ENCODE assay signal across 18 cellular contexts in the genomic region with DNA sequence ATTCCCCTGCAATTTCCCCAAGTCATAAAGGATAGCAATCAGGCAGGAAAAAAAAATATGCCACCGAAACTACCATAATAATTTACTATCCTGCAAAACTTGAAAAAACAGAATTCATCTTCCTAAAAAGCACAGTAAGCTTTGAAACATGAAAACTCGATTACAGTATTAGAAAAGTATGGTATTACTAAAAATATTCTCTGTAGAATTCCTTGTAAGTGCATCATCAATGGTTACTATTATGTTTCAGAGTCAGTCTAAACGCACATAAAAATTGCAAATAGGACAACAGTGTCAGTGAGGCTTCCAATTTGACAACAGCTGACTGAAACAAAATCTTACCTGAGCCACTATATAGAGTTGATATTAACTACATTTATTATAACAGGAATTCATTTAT. TPM values are rescaled to one million over a fixed set of nuclear protein-coding genes. Genes with fewer than 3 reads are reported as not detected.
DNase-seq lines count a peak whose midpoint lies in the region; ATAC-seq, FAIRE-seq and TF ChIP-seq lines count a peak whose summit lies in the region.
"Had no signal": no experiment of that assay in that cellular context is flagged by ENCODE, and none has a peak within 500 bp of the region (broad histone marks: within the 10 kb centered on the region; RNA-seq: fewer than 3 reads in every experiment).

No MANE protein-coding gene starts in this region.

- no peak overlapping the region for H2AFZ ChIP-seq in GM12878 (ENCODE audit: control insufficient read depth, low read depth, low read length)

- H3K4me1 ChIP-seq in GM12878 (ENCODE audit: control insufficient read depth, insufficient read depth, low read length): peaks cover 18% of the 10 kb centered on the region
- peaks cover 21% of the 10 kb centered on the region for H3K4me1 ChIP-seq in CD8-positive, alpha-beta memory T cell (ENCODE audit: insufficient read depth, low read length)

- in situ Hi-C loops in GM12878 (cut with MboI): no loop called here

- 77% methylated on average over 3 of the region's 3 CpGs for WGBS in GM12878 (ENCODE audit: insufficient coverage, insufficient replicate concordance, low lambda C conversion rate, missing lambda C conversion rate)

- peak overlapping the region; percentile 48 for H3K27ac Mint-ChIP-seq in activated naive CD4-positive, alpha-beta T cell treated with anti-CD3 and anti-CD28 coated beads, Interleukin-2, amount 50 U/mL, for 24 hours
- H3K27ac Mint-ChIP-seq in memory B cell: peak overlapping the region; percentile 51
- H3K27ac Mint-ChIP-seq in CD8-positive, alpha-beta memory T cell: peak overlapping the region in 4 of 8 donors; percentile 40 to 89 (median 80)
- H3K27ac Mint-ChIP-seq: activated naive CD4-positive, alpha-beta T cell treated with anti-CD3 and anti-CD28 coated beads, Interleukin-2, amount 10 ng/mL, durations not matched to agents 7 days and 5 days had no signal

- H3K36me3 Mint-ChIP-seq in activated naive CD4-positive, alpha-beta T cell treated with anti-CD3 and anti-CD28 coated beads, Interleukin-2, amount 50 U/mL, for 24 hours: peaks cover 21% of the 10 kb centered on the region
- H3K36me3 Mint-ChIP-seq in memory B cell: peaks cover 4% of the 10 kb centered on the region
- H3K36me3 Mint-ChIP-seq in CD8-positive, alpha-beta memory T cell: peaks cover 0 to 5% (median 5%) of the 10 kb centered on the region in 3 donors

- TF ChIP-seq POLR2A in GM12878 (IDR thresholded peaks at IDR 0.05; ENCODE audit: low read depth, low read length): no peak

- H3K27ac ChIP-seq in GM12878 (ENCODE audit: control insufficient read depth, insufficient read depth): peak overlapping the region; percentile 40
- no peak overlapping the region for H3K27ac ChIP-seq in CD8-positive, alpha-beta memory T cell (ENCODE audit: low read depth, low read length)
- H3K27ac ChIP-seq: psoas muscle, WERI-Rb-1 had no signal

- H3K4me1 Mint-ChIP-seq in activated naive CD4-positive, alpha-beta T cell treated with anti-CD3 and anti-CD28 coated beads, Interleukin-2, amount 50 U/mL, for 24 hours: peaks cover 74% of the 10 kb centered on the region
- peaks cover 29% of the 10 kb centered on the region for H3K4me1 Mint-ChIP-seq in memory B cell
- peaks cover 61 to 87% (median 70%) of the 10 kb centered on the region in 3 donors for H3K4me1 Mint-ChIP-seq in CD8-positive, alpha-beta memory T cell

- no peak overlapping the region for H3K9ac ChIP-seq in GM12878 (ENCODE audit: control insufficient read depth, insufficient read depth, low read length)

- RAD21 ChIA-PET in GM12878 (lab: Charles Lee; ENCODE audit: unreplicated experiment): interaction anchor here (1.1 kb wide), 1 partner anchor 59 kb away, joined by 4 read pairs; no protein-coding TSS in a partner anchor

- FAIRE-seq in GM12878 (lab: Jason Lieb, UNC) (no peak), D721Med (lab: Jason Lieb, UNC) (no peak)
- FAIRE-seq: RCC 7860, urothelium cell line had no signal

- H3K9me3 Mint-ChIP-seq in activated naive CD4-positive, alpha-beta T cell treated with anti-CD3 and anti-CD28 coated beads, Interleukin-2, amount 50 U/mL, for 24 hours: no peaks in the 10 kb centered on the region
- H3K9me3 Mint-ChIP-seq in memory B cell: no peaks in the 10 kb centered on the region
- H3K9me3 Mint-ChIP-seq in CD8-positive, alpha-beta memory T cell: no peaks in the 10 kb centered on the region

- H3K9me3 ChIP-seq in GM12878 (replicated peaks; ENCODE audit: control insufficient read depth, insufficient read depth, low read length): peaks cover 19% of the 10 kb centered on the region; the same call in 2 of the 3 replicates
- no peaks in the 10 kb centered on the region for H3K9me3 ChIP-seq in CD8-positive, alpha-beta memory T cell (ENCODE audit: low read length)
- H3K9me3 ChIP-seq: psoas muscle had no signal

- intact Hi-C loops in GM12878 (cut with micrococcal nuclease; ENCODE audit: unreplicated experiment): no loop called here

- H3K36me3 ChIP-seq in GM12878 (ENCODE audit: control insufficient read depth in 2 of 2, insufficient read depth in 2 of 2, low read length in 1 of 2): no peaks in the 10 kb centered on the region; a peak in 2 of 4 replicates
- no peaks in the 10 kb centered on the region for H3K36me3 ChIP-seq in CD8-positive, alpha-beta memory T cell (ENCODE audit: insufficient read depth, low read length)
- H3K36me3 ChIP-seq: WERI-Rb-1 had no signal

- DNase-seq in activated naive CD4-positive, alpha-beta T cell (lab: John Stamatoyannopoulos, UW): no peak
- no peak for DNase-seq in GM12878 (ENCODE audit: low read depth, low spot score)
- DNase-seq in memory B cell (ENCODE audit: low spot score in 2 of 2): no peak
- DNase-seq in D721Med (ENCODE audit: insufficient read length, low spot score): no peak
- DNase-seq in CD8-positive, alpha-beta memory T cell: no peak
- DNase-seq: activated naive CD4-positive, alpha-beta T cell treated with anti-CD3 and anti-CD28 coated beads, Interleukin-2, amount 10 ng/mL, durations not matched to agents 7 days and 5 days; DMS 273 treated with DMSO at 0.1 percent for 48 hours; H7; Kasumi-1; NCI-H2171; NCI-H82; psoas muscle; WERI-Rb-1 had no signal

- H3K4me2 ChIP-seq in GM12878 (ENCODE audit: control insufficient read depth, insufficient read depth): no peak overlapping the region

- no peak for ATAC-seq in GM12878
- ATAC-seq in memory B cell (ENCODE audit: low read depth): no peak
- ATAC-seq in GM21723 (IDR thresholded peaks at IDR 0.05; ENCODE audit: unreplicated experiment): no peak
- ATAC-seq in HG03442 (IDR thresholded peaks at IDR 0.05; ENCODE audit: unreplicated experiment): no peak

- H3K27me3 Mint-ChIP-seq in activated naive CD4-positive, alpha-beta T cell treated with anti-CD3 and anti-CD28 coated beads, Interleukin-2, amount 50 U/mL, for 24 hours: no peaks in the 10 kb centered on the region
- no peaks in the 10 kb centered on the region for H3K27me3 Mint-ChIP-seq in memory B cell
- no peaks in the 10 kb centered on the region for H3K27me3 Mint-ChIP-seq in CD8-positive, alpha-beta memory T cell
- H3K27me3 Mint-ChIP-seq: activated naive CD4-positive, alpha-beta T cell treated with anti-CD3 and anti-CD28 coated beads, Interleukin-2, amount 10 ng/mL, durations not matched to agents 7 days and 5 days had no signal

- H3K4me3 Mint-ChIP-seq in activated naive CD4-positive, alpha-beta T cell treated with anti-CD3 and anti-CD28 coated beads, Interleukin-2, amount 50 U/mL, for 24 hours: no peak overlapping the region
- no peak overlapping the region for H3K4me3 Mint-ChIP-seq in memory B cell
- H3K4me3 Mint-ChIP-seq in CD8-positive, alpha-beta memory T cell: peak overlapping the region in 2 of 7 donors; percentile 4 to 27
- H3K4me3 Mint-ChIP-seq: activated naive CD4-positive, alpha-beta T cell treated with anti-CD3 and anti-CD28 coated beads, Interleukin-2, amount 10 ng/mL, durations not matched to agents 7 days and 5 days had no signal

- CTCF ChIA-PET in GM12878 (lab: Yijun Ruan, JAX): interaction anchor here (0.6 kb wide), 1 partner anchor 10 kb away, joined by 4 read pairs; no protein-coding TSS in a partner anchor
- CTCF ChIA-PET in CD8-positive, alpha-beta memory T cell (lab: Charles Lee): no interaction called here

- TF ChIP-seq RAD21 in GM12878 (IDR thresholded peaks at IDR 0.05; ENCODE audit: insufficient read depth, low read depth, low read length): no peak

- POLR2A ChIA-PET in GM12878 (lab: Charles Lee): interaction anchor here (1.4 kb wide), 1 partner anchor 12 kb away, joined by 5 read pairs; no protein-coding TSS in a partner anchor
- POLR2A ChIA-PET in CD8-positive, alpha-beta memory T cell (lab: Charles Lee): no interaction called here

- TF ChIP-seq EP300 in GM12878 (IDR thresholded peaks at IDR 0.05; ENCODE audit: borderline replicate concordance in 1 of 2, control insufficient read depth in 1 of 2, low read depth in 2 of 2, low read length in 2 of 2): no peak

- TF ChIP-seq CTCF in GM12878 (IDR thresholded peaks at IDR 0.05 in 2 of 3, conservative IDR thresholded peaks at IDR 0.05 in 1 of 3; ENCODE audit: control insufficient read depth in 2 of 3, extremely low read depth in 1 of 3, insufficient read depth in 1 of 3, low read depth in 3 of 3, low read length in 3 of 3) (no peak), D721Med (IDR thresholded peaks at IDR 0.05; ENCODE audit: insufficient read depth, missing control alignments) (no peak)

- H3K4me3 ChIP-seq in GM12878: no peak overlapping the region
- no peak overlapping the region for H3K4me3 ChIP-seq in CD8-positive, alpha-beta memory T cell (ENCODE audit: low read length)
- H3K4me3 ChIP-seq: psoas muscle had no signal

- peaks cover 75% of the 10 kb centered on the region for H3K79me2 ChIP-seq in GM12878 (ENCODE audit: control insufficient read depth, insufficient read depth, low read length)

- SMC1A ChIA-PET in GM12878 (lab: Charles Lee; ENCODE audit: uncharacterized antibody, unreplicated experiment): interaction anchor here (1.0 to 2.0 kb wide), 3 partner anchors 20 to 541 kb away, joined by 3 to 5 read pairs (median 3); no protein-coding TSS in a partner anchor

- no peaks in the 10 kb centered on the region for H3K27me3 ChIP-seq in GM12878 (replicated peaks in 1 of 2; ENCODE audit: control insufficient read depth in 2 of 2, insufficient read depth in 2 of 2, low read length in 1 of 2)
- no peaks in the 10 kb centered on the region for H3K27me3 ChIP-seq in CD8-positive, alpha-beta memory T cell (ENCODE audit: insufficient read depth, low read length, poor library complexity, severe bottlenecking)

- H4K20me1 ChIP-seq in GM12878 (ENCODE audit: control insufficient read depth, insufficient read depth): no peaks in the 10 kb centered on the region

- BruUV-seq in GM12878 (replicated peaks; lab: Mats Ljungman, UMichigan): no TSS peak

TF ChIP-seq in GM12878, 131 proteins besides CTCF, POLR2A, EP300 and RAD21 (continues in another document):
- TF ChIP-seq POLR2AphosphoS2 (IDR thresholded peaks at IDR 0.05; ENCODE audit: low read depth, low read length): no peak

RNA-seq across cellular contexts. Expression of a gene that starts 44.9 kb away (rescaled TPM):
- 112 and 136 TPM in 2 replicates for total RNA-seq in GM12878 (2013; cell fraction: nucleolus; rRNA removed)
- total RNA-seq in GM12878 (2014; rRNA removed) (41.7 and 42.0 TPM in 2 replicates), GM12878 (2014; rRNA removed; fragmentation: Illumina TruSeq; extraction: Trizol) (32.5 and 33.8 TPM in 2 replicates), GM12878 (2021) (66.1 and 68.9 TPM in 2 replicates)
- 19.9 TPM for polyA plus RNA-seq in GM12878 (2011; ENCODE audit: low read depth)
- polyA plus RNA-seq in GM12878 (2011; rRNA removed) (21.5 and 25.6 TPM in 2 replicates), GM12878 (2014; fragmentation: Illumina TruSeq; extraction: Trizol) (43.6 and 46.8 TPM in 2 replicates), GM12878 (2014; fragmentation: Nextera tagmentation; extraction: Ambion mirVana) (1 to 10 TPM; 4.5 to 7.1 TPM), GM12878 (2014; rRNA removed) (34.5 and 38.4 TPM in 2 replicates), GM12878 (2016; fragmentation: Nextera tagmentation; extraction: Ambion mirVana) (10 to 100 TPM; 21.2 to 23.7 TPM)
- polyA plus RNA-seq in GM12878 (2011; cell fraction: cytosol; rRNA removed): 21.5 and 21.7 TPM in 2 replicates
- 17.3 and 21.5 TPM in 2 replicates for polyA plus RNA-seq in GM12878 (2011; cell fraction: nucleus; rRNA removed)
- 28.8 and 31.2 TPM in 2 replicates for polyA plus RNA-seq in GM12878 (2012)
- 42.8 and 49.2 TPM in 2 replicates for polyA minus RNA-seq in GM12878 (2011; rRNA and poly(A)+ RNA removed)
- polyA minus RNA-seq in GM12878 (2011; cell fraction: cytosol; rRNA and poly(A)+ RNA removed): 15.0 and 20.3 TPM in 2 replicates
- polyA minus RNA-seq in GM12878 (2011; cell fraction: nucleus; rRNA and poly(A)+ RNA removed): 27.3 and 39.6 TPM in 2 replicates
- 10 to 100 TPM; 73.9 to 74.8 TPM for total RNA-seq in CD8-positive, alpha-beta memory T cell
- polyA plus RNA-seq in CD8-positive, alpha-beta memory T cell: 136 TPM
